ENCODE assay signal across 11 cellular contexts in genomic region chr14:24426912-24427536, GRCh38. TPM values are rescaled to one million over a fixed set of nuclear protein-coding genes. Genes with fewer than 3 reads are reported as not detected.
A peak's percentile ranks its signal among the peaks of the same experiment; 100 is the strongest.
DNase-seq lines count a peak whose midpoint lies in the region; ATAC-seq, FAIRE-seq and TF ChIP-seq lines count a peak whose summit lies in the region.
"Had no signal": no experiment of that assay in that cellular context is flagged by ENCODE, and none has a peak within 500 bp of the region (broad histone marks: within the 10 kb centered on the region; RNA-seq: fewer than 3 reads in every experiment).

No MANE protein-coding gene starts in this region.

- no peaks in the 10 kb centered on the region for H3K36me3 ChIP-seq in small intestine (ENCODE audit: control insufficient read depth in 2 of 2, insufficient read depth in 2 of 2, low read length in 2 of 2)

- TF ChIP-seq CTCF in RWPE1 (conservative IDR thresholded peaks at IDR 0.05; ENCODE audit: low read depth) (no peak), epithelial cell of esophagus (IDR thresholded peaks at IDR 0.05; ENCODE audit: insufficient read depth, low read depth, low read length, missing control alignments) (no peak), GM13977 (IDR thresholded peaks at IDR 0.05; ENCODE audit: extremely low read depth, insufficient read depth, missing control alignments) (no peak)

- peaks cover 47% of the 10 kb centered on the region for H3K4me1 Mint-ChIP-seq in activated T-cell treated with anti-CD3 and anti-CD28 coated beads, Interleukin-2, amount 50 U/mL, for 4 hours (ENCODE audit: low read depth)
- peaks cover 44% of the 10 kb centered on the region for H3K4me1 Mint-ChIP-seq in activated T-cell treated with anti-CD3 and anti-CD28 coated beads, Interleukin-2, amount 50 U/mL, for 24 hours (ENCODE audit: low read depth)
- peaks cover 51% of the 10 kb centered on the region for H3K4me1 Mint-ChIP-seq in activated CD8-positive, alpha-beta T cell treated with anti-CD3 and anti-CD28 coated beads, Interleukin-2, amount 10 ng/mL, durations not matched to agents 7 days and 5 days (ENCODE audit: low read depth)

- no peak for FAIRE-seq in small intestine (lab: Jason Lieb, UNC)

- no peak for DNase-seq in activated T-cell treated with anti-CD3 and anti-CD28 coated beads, Interleukin-2, amount 50 U/mL, for 4 hours
- no peak for DNase-seq in activated T-cell treated with anti-CD3 and anti-CD28 coated beads, Interleukin-2, amount 50 U/mL, for 24 hours
- DNase-seq in RWPE1 (ENCODE audit: low spot score) (no peak), epithelial cell of esophagus (ENCODE audit: low read depth) (peak; percentile 57), small intestine (peak; percentile 99), GM13977 (ENCODE audit: low spot score) (no peak), DMS114 treated with DMSO at 0.1 percent for 48 hours (lab: John Stamatoyannopoulos, UW; ENCODE audit: unreplicated experiment) (no peak)
- no peak for DNase-seq in activated CD8-positive, alpha-beta T cell treated with anti-CD3 and anti-CD28 coated beads, Interleukin-2, amount 10 ng/mL, durations not matched to agents 7 days and 5 days
- DNase-seq: NCI-H524 treated with DMSO at 0.1 percent for 48 hours had no signal

- no peaks in the 10 kb centered on the region for H3K27me3 Mint-ChIP-seq in activated T-cell treated with anti-CD3 and anti-CD28 coated beads, Interleukin-2, amount 50 U/mL, for 4 hours (ENCODE audit: low read depth)
- no peaks in the 10 kb centered on the region for H3K27me3 Mint-ChIP-seq in activated T-cell treated with anti-CD3 and anti-CD28 coated beads, Interleukin-2, amount 50 U/mL, for 24 hours
- no peaks in the 10 kb centered on the region for H3K27me3 Mint-ChIP-seq in activated CD8-positive, alpha-beta T cell treated with anti-CD3 and anti-CD28 coated beads, Interleukin-2, amount 10 ng/mL, durations not matched to agents 7 days and 5 days (ENCODE audit: low read depth)

- CTCF ChIA-PET in RWPE1 (lab: Yijun Ruan, JAX): interaction anchor here (0.7 to 2.6 kb wide), 2 partner anchors 13 to 93 kb away, joined by 3 to 11 read pairs; no protein-coding TSS in a partner anchor
- CTCF ChIA-PET in activated CD8-positive, alpha-beta T cell treated with anti-CD3 and anti-CD28 coated beads, Interleukin-2, amount 10 ng/mL, durations not matched to agents 7 days and 5 days (lab: Charles Lee): interaction anchor here (17.6 kb wide), 1 partner anchor 91 kb away, joined by 709 read pairs; the partner anchor contains the start of genes ADCY4 and RIPK3

- H3K9me3 ChIP-seq in small intestine (ENCODE audit: control insufficient read depth, low read depth): no peaks in the 10 kb centered on the region

- H3K4me3 ChIP-seq in epithelial cell of esophagus (ENCODE audit: low read length) (no peak overlapping the region), small intestine (ENCODE audit: low read depth in 1 of 2, low read length in 2 of 2) (peak overlapping the region in 1 of 2 donors; percentile 53)

- H3K4me1 ChIP-seq in small intestine (ENCODE audit: control insufficient read depth in 2 of 2, insufficient read depth in 1 of 2, low read depth in 1 of 2, low read length in 1 of 2): peaks cover 12 to 19% of the 10 kb centered on the region in 2 donors

- H3K27ac Mint-ChIP-seq in activated T-cell treated with anti-CD3 and anti-CD28 coated beads, Interleukin-2, amount 50 U/mL, for 24 hours: no peak overlapping the region
- no peak overlapping the region for H3K27ac Mint-ChIP-seq in activated CD8-positive, alpha-beta T cell treated with anti-CD3 and anti-CD28 coated beads, Interleukin-2, amount 10 ng/mL, durations not matched to agents 7 days and 5 days

- H3K27ac ChIP-seq in RWPE1 (peak overlapping the region; percentile 42), small intestine (ENCODE audit: low read depth in 1 of 2, low read length in 1 of 2) (peak overlapping the region; percentile 87 to 89)

- H3K4me3 Mint-ChIP-seq in activated T-cell treated with anti-CD3 and anti-CD28 coated beads, Interleukin-2, amount 50 U/mL, for 4 hours: peak overlapping the region; percentile 33
- no peak overlapping the region for H3K4me3 Mint-ChIP-seq in activated T-cell treated with anti-CD3 and anti-CD28 coated beads, Interleukin-2, amount 50 U/mL, for 24 hours
- H3K4me3 Mint-ChIP-seq in activated CD8-positive, alpha-beta T cell treated with anti-CD3 and anti-CD28 coated beads, Interleukin-2, amount 10 ng/mL, durations not matched to agents 7 days and 5 days: no peak overlapping the region

- POLR2A ChIA-PET in RWPE1 (lab: Yijun Ruan, JAX; ENCODE audit: low non-redundant PET): no interaction called here
- POLR2A ChIA-PET in activated CD8-positive, alpha-beta T cell treated with anti-CD3 and anti-CD28 coated beads, Interleukin-2, amount 10 ng/mL, durations not matched to agents 7 days and 5 days (lab: Charles Lee): no interaction called here

- H3K27me3 ChIP-seq in small intestine (ENCODE audit: control insufficient read depth in 2 of 2, insufficient read depth in 2 of 2, low read length in 2 of 2): no peaks in the 10 kb centered on the region

- in situ Hi-C loops in GM13977 (cut with MboI; ENCODE audit: low pct_unique_long_range_greater_than_20kb, low sequenced_read_pairs, unreplicated experiment): no loop called here

- ATAC-seq in activated T-cell treated with anti-CD3 and anti-CD28 coated beads, Interleukin-2, amount 50 U/mL, for 4 hours: no peak
- ATAC-seq in activated CD8-positive, alpha-beta T cell treated with anti-CD3 and anti-CD28 coated beads, Interleukin-2, amount 10 ng/mL, durations not matched to agents 7 days and 5 days: no peak
- ATAC-seq: right cardiac atrium had no signal

- H3K36me3 Mint-ChIP-seq in activated T-cell treated with anti-CD3 and anti-CD28 coated beads, Interleukin-2, amount 50 U/mL, for 4 hours (ENCODE audit: insufficient read depth): peaks cover 3% of the 10 kb centered on the region
- H3K36me3 Mint-ChIP-seq in activated T-cell treated with anti-CD3 and anti-CD28 coated beads, Interleukin-2, amount 50 U/mL, for 24 hours (ENCODE audit: low read depth): peaks cover 20% of the 10 kb centered on the region
- H3K36me3 Mint-ChIP-seq in activated CD8-positive, alpha-beta T cell treated with anti-CD3 and anti-CD28 coated beads, Interleukin-2, amount 10 ng/mL, durations not matched to agents 7 days and 5 days (ENCODE audit: low read depth): peaks cover 9% of the 10 kb centered on the region

- WGBS in small intestine, 3 donors: 13 to 52% (median 37%) methylated on average over 7 to 8 of the region's 8 CpGs

- no peaks in the 10 kb centered on the region for H3K9me3 Mint-ChIP-seq in activated T-cell treated with anti-CD3 and anti-CD28 coated beads, Interleukin-2, amount 50 U/mL, for 4 hours
- H3K9me3 Mint-ChIP-seq in activated T-cell treated with anti-CD3 and anti-CD28 coated beads, Interleukin-2, amount 50 U/mL, for 24 hours: no peaks in the 10 kb centered on the region
- no peaks in the 10 kb centered on the region for H3K9me3 Mint-ChIP-seq in activated CD8-positive, alpha-beta T cell treated with anti-CD3 and anti-CD28 coated beads, Interleukin-2, amount 10 ng/mL, durations not matched to agents 7 days and 5 days (ENCODE audit: insufficient read depth)

RNA-seq across cellular contexts. Expression of gene CBLN3, which starts 2.4 kb away (rescaled TPM):
- 1 to 10 TPM; 3.1 to 5.6 (median 3.6) TPM for total RNA-seq in activated T-cell treated with anti-CD3 and anti-CD28 coated beads, Interleukin-2, amount 50 U/mL, for 4 hours
- 1 to 10 TPM in 1 of 3 donors, under 1 TPM in 1, not detected in 1; 0.27 to 1.9 TPM for polyA plus RNA-seq in small intestine
- total RNA-seq in activated CD8-positive, alpha-beta T cell treated with anti-CD3 and anti-CD28 coated beads, Interleukin-2, amount 10 ng/mL, durations not matched to agents 7 days and 5 days: 1 to 10 TPM; 1.1 to 1.3 TPM

RNA-seq across cellular contexts. Expression of gene KHNYN, which starts 2.7 kb away (rescaled TPM):
- total RNA-seq in activated T-cell treated with anti-CD3 and anti-CD28 coated beads, Interleukin-2, amount 50 U/mL, for 4 hours: 10 to 100 TPM; 53.2 to 65.1 (median 56.5) TPM
- 10 to 100 TPM; 21.3 to 41.9 (median 30.9) TPM for polyA plus RNA-seq in small intestine
- 10 to 100 TPM; 55.4 to 58.9 TPM for total RNA-seq in activated CD8-positive, alpha-beta T cell treated with anti-CD3 and anti-CD28 coated beads, Interleukin-2, amount 10 ng/mL, durations not matched to agents 7 days and 5 days

RNA-seq across cellular contexts. Expression of gene SDR39U1, which starts 15.6 kb away (rescaled TPM):
- 10 to 100 TPM; 52.6 to 59.9 (median 59.4) TPM for total RNA-seq in activated T-cell treated with anti-CD3 and anti-CD28 coated beads, Interleukin-2, amount 50 U/mL, for 4 hours
- 10 to 100 TPM; 49.7 to 52.6 (median 50.7) TPM for polyA plus RNA-seq in small intestine
- 10 to 100 TPM; 47.6 to 58.6 TPM for total RNA-seq in activated CD8-positive, alpha-beta T cell treated with anti-CD3 and anti-CD28 coated beads, Interleukin-2, amount 10 ng/mL, durations not matched to agents 7 days and 5 days

RNA-seq across cellular contexts. Expression of gene NYNRIN, which starts 28.2 kb away (rescaled TPM):
- under 1 TPM in 2 of 3 donors, not detected in 1; 0.03 to 0.05 TPM for total RNA-seq in activated T-cell treated with anti-CD3 and anti-CD28 coated beads, Interleukin-2, amount 50 U/mL, for 4 hours
- 1 to 10 TPM in 1 of 3 donors, under 1 TPM in 2; 0.22 to 7.2 (median 0.54) TPM for polyA plus RNA-seq in small intestine
- total RNA-seq in activated CD8-positive, alpha-beta T cell treated with anti-CD3 and anti-CD28 coated beads, Interleukin-2, amount 10 ng/mL, durations not matched to agents 7 days and 5 days: under 1 TPM; 0.21 to 0.52 TPM

RNA-seq across cellular contexts. Expression of gene NFATC4, which starts 59.0 kb away (rescaled TPM):
- under 1 TPM; 0.13 to 0.38 (median 0.32) TPM for total RNA-seq in activated T-cell treated with anti-CD3 and anti-CD28 coated beads, Interleukin-2, amount 50 U/mL, for 4 hours
- polyA plus RNA-seq in small intestine: 10 to 100 TPM; 11.2 to 45.1 (median 32.3) TPM
- not detected for total RNA-seq in activated CD8-positive, alpha-beta T cell treated with anti-CD3 and anti-CD28 coated beads, Interleukin-2, amount 10 ng/mL, durations not matched to agents 7 days and 5 days
- total RNA-seq: T-helper 1 cell treated with Interleukin-12 subunit alpha and Interleukin-12 subunit beta and Interleukin-4 antibody, amounts not matched to agents 30 ng/mL and 1 ng/mL, for 36 hours had no signal

Comparison
In these comparisons a context has a peak if more than half of its experiments do, and no peak if none do; other contexts are left out.
1. DNase-seq: peak in epithelial cell of esophagus (single experiment) and small intestine (single experiment); none in activated T-cell treated with anti-CD3 and anti-CD28 coated beads, Interleukin-2, amount 50 U/mL, for 4 hours (single experiment), activated T-cell treated with anti-CD3 and anti-CD28 coated beads, Interleukin-2, amount 50 U/mL, for 24 hours (single experiment), RWPE1 (single experiment), GM13977 (single experiment), activated CD8-positive, alpha-beta T cell treated with anti-CD3 and anti-CD28 coated beads, Interleukin-2, amount 10 ng/mL, durations not matched to agents 7 days and 5 days (single experiment) and DMS114 treated with DMSO at 0.1 percent for 48 hours (single experiment).